1 cellular context compared by ENCODE assay signal in the genomic region with DNA sequence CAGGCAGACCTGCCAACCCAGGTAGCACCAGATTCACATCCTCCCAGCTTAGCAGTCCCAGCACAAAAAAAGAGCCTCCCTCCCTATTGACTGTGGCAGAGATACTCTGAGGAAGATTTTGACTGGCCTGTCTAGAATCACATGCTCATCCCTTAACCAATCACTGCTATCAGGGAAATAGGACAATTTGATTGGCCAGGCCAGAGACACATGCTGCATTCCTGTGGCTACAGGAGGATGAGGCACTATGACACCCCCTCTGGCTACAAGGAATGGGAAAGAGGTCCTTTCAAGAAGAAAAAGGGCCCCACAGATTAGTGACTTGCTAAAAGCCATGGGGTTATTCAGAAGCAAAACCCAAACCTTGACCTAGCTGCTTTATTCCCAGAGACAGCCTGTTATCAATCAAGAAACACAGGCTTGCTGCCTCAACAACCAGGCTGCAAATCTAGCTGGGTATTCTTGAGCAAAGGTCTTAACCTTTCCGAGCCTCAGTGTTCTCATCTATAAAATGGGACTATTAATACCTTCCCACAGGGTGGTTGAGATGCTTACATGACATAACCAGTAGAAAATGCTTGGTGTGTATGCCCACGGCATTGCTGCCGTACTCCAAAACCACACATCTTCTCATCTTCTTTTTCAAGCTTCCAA.
TF ChIP-seq lines count a peak whose summit lies in the region.

No MANE protein-coding gene starts in this region.

TF ChIP-seq in SK-N-SH treated with all-trans-retinoic acid at 6 μM for 48 hours, 23 proteins besides CTCF, POLR2A, EP300 and RAD21 (continued from another document):
- no peak for TF ChIP-seq ARNTL (CRISPR knock-in tag; IDR thresholded peaks at IDR 0.05; ENCODE audit: borderline replicate concordance, low read depth)
- TF ChIP-seq, protein P1, sequence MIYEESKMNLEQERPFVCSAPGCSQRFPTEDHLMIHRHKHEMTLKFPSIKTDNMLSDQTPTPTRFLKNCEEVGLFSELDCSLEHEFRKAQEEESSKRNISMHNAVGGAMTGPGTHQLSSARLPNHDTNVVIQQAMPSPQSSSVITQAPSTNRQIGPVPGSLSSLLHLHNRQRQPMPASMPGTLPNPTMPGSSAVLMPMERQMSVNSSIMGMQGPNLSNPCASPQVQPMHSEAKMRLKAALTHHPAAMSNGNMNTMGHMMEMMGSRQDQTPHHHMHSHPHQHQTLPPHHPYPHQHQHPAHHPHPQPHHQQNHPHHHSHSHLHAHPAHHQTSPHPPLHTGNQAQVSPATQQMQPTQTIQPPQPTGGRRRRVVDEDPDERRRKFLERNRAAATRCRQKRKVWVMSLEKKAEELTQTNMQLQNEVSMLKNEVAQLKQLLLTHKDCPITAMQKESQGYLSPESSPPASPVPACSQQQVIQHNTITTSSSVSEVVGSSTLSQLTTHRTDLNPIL (CRISPR knock-in tag; IDR thresholded peaks at IDR 0.05; ENCODE audit: low read depth) = no peak
- TF ChIP-seq, protein P2, sequence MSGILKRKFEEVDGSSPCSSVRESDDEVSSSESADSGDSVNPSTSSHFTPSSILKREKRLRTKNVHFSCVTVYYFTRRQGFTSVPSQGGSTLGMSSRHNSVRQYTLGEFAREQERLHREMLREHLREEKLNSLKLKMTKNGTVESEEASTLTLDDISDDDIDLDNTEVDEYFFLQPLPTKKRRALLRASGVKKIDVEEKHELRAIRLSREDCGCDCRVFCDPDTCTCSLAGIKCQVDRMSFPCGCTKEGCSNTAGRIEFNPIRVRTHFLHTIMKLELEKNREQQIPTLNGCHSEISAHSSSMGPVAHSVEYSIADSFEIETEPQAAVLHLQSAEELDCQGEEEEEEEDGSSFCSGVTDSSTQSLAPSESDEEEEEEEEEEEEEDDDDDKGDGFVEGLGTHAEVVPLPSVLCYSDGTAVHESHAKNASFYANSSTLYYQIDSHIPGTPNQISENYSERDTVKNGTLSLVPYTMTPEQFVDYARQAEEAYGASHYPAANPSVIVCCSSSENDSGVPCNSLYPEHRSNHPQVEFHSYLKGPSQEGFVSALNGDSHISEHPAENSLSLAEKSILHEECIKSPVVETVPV (CRISPR knock-in tag; IDR thresholded peaks at IDR 0.05) = no peak
- no peak for TF ChIP-seq ZFP3 (CRISPR knock-in tag; IDR thresholded peaks at IDR 0.05)
- no peak for TF ChIP-seq ISL1 (CRISPR knock-in tag; IDR thresholded peaks at IDR 0.05)
- no peak for TF ChIP-seq OSR1 (CRISPR knock-in tag; IDR thresholded peaks at IDR 0.05)
